In genomic region chr18:78183815-78184214, GRCh38 we compare ENCODE assay signal across 29 cellular contexts.
"Had no signal": no experiment of that assay in that cellular context is flagged by ENCODE, and none has a peak within 500 bp of the region (broad histone marks: within the 10 kb centered on the region; RNA-seq: fewer than 3 reads in every experiment).

No MANE protein-coding gene starts in this region.

- FAIRE-seq: astrocyte, TTC549 had no signal

- DNase-seq: activated B cell treated with CpG ODN at 0.5 μM for 24 hours; activated CD4-positive, alpha-beta memory T cell treated with anti-CD3 and anti-CD28 coated beads for 36 hours; activated CD4-positive, alpha-beta T cell treated with anti-CD3 and anti-CD28 coated beads for 4 hours; activated CD4-positive, alpha-beta T cell treated with anti-CD3 and anti-CD28 coated beads, Interleukin-2, amount 10 ng/mL, durations not matched to agents 24 days and 14 days; activated CD4-positive, alpha-beta T cell treated with anti-CD3 and anti-CD28 coated beads, Interleukin-2, amount 50 U/mL, for 1 hour; activated CD4-positive, alpha-beta T cell treated with anti-CD3 and anti-CD28 coated beads, Interleukin-2, amount 50 U/mL, for 4 hours; activated CD4-positive, CD25-positive, alpha-beta regulatory T cell treated with anti-CD3 and anti-CD28 coated beads, Interleukin-2, amount 50 U/mL, for 72 hours; activated CD8-positive, alpha-beta memory T cell treated with anti-CD3 and anti-CD28 coated beads, Interleukin-2, amount 50 U/mL, for 4 hours; activated CD8-positive, alpha-beta T cell treated with anti-CD3 and anti-CD28 coated beads for 36 hours; activated effector memory CD4-positive, alpha-beta T cell treated with anti-CD3 and anti-CD28 coated beads, Interleukin-2, amount 50 U/mL, for 16 hours; activated gamma-delta T cell treated with Interleukin-2 at 50 U/mL for 16 hours; activated naive CD4-positive, alpha-beta T cell; activated naive CD4-positive, alpha-beta T cell treated with anti-CD3 and anti-CD28 coated beads for 36 hours; activated naive CD4-positive, alpha-beta T cell treated with anti-CD3 and anti-CD28 coated beads, Interleukin-2, amount 50 U/mL, for 16 hours; activated naive CD8-positive, alpha-beta T cell treated with anti-CD3 and anti-CD28 coated beads for 36 hours; activated T-cell treated with anti-CD3 and anti-CD28 coated beads for 4 hours; activated T-cell treated with anti-CD3 and anti-CD28 coated beads, Interleukin-2, amount 50 U/mL, for 1 hour; activated T-cell treated with anti-CD3 and anti-CD28 coated beads, Interleukin-2, amount 50 U/mL, for 4 hours; activated T-cell treated with anti-CD3 and anti-CD28 coated beads, Interleukin-2, amount 50 U/mL, for 72 hours; adrenal gland; amniotic stem cell; aorta; body of pancreas; brain microvascular endothelial cell; central memory CD4-positive, alpha-beta T cell; T-helper 2 cell; T-helper 9 cell had no signal
